Comparison of ENCODE assay signal across 15 cellular contexts in the genomic region with DNA sequence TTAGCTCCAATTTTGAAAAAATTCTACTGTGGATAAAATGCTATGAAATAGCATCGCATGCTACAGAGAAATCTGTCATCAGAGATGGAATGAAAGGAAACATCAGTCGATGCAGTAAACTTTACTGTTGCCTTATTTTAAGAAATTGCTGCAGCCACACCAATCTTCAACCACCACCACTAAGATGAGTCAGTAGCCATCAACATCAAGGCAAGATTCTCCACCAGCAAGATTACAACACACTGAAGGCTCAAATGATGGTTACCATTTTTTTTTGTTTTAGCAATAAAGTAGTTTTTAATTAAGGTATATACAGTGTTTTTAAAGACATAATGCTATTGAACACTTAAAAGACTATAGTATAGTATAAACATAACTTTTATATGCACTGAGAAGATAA.
DNase-seq lines count a peak whose midpoint lies in the region; ATAC-seq and TF ChIP-seq lines count a peak whose summit lies in the region.
"Had no signal": no experiment of that assay in that cellular context is flagged by ENCODE, and none has a peak within 500 bp of the region (broad histone marks: within the 10 kb centered on the region; RNA-seq: fewer than 3 reads in every experiment).

No MANE protein-coding gene starts in this region.

- no peaks in the 10 kb centered on the region for H4K20me1 ChIP-seq in OCI-LY7 (ENCODE audit: insufficient read depth, low read length)

- H3K4me2 ChIP-seq in OCI-LY7 (ENCODE audit: low read length), result no peak overlapping the region

- DNase-seq in GM04503 (ENCODE audit: low read depth) (peak; percentile 39), LHCN-M2 (ENCODE audit: low read depth) (peak; percentile 63), RPMI7951 (ENCODE audit: low read depth) (peak; percentile 65), fibroblast of the aortic adventitia (ENCODE audit: low read depth) (peak; percentile 31), HuH-7 (ENCODE audit: low spot score) (no peak), OCI-LY7 (ENCODE audit: low spot score) (no peak), heart right ventricle (no peak)
- DNase-seq: BE2C; CD4-positive, alpha-beta memory T cell; H7; NCI-H1092; NCI-H1694; NCI-H446; SJCRH30 had no signal

- H2AFZ ChIP-seq in OCI-LY7 (ENCODE audit: low read length), result no peak overlapping the region

- H3K79me2 ChIP-seq in OCI-LY7 (ENCODE audit: insufficient read depth, low read depth, low read length), result no peaks in the 10 kb centered on the region

- CTCF ChIA-PET in OCI-LY7 (lab: Charles Lee; ENCODE audit: unreplicated experiment), result no interaction called here

- H3K36me3 ChIP-seq in OCI-LY7 (ENCODE audit: insufficient read depth, low read length), result no peaks in the 10 kb centered on the region
- H3K36me3 ChIP-seq in heart right ventricle, result no peaks in the 10 kb centered on the region
- H3K36me3 ChIP-seq: BE2C, SJCRH30 had no signal

- H3K4me1 ChIP-seq in OCI-LY7 (ENCODE audit: insufficient read depth, low read length, poor library complexity, severe bottlenecking) (no peaks in the 10 kb centered on the region), heart right ventricle (peaks cover 11 to 48% (median 37%) of the 10 kb centered on the region in 9 donors)

- no TSS peak for BruUV-seq in OCI-LY7 (replicated peaks; lab: Mats Ljungman, UMichigan)

- 92% methylated on average over 2 of the region's 2 CpGs for WGBS in heart right ventricle, 2 donors

- H3K9me2 ChIP-seq in OCI-LY7 (ENCODE audit: insufficient read depth, low read length), result no peaks in the 10 kb centered on the region

- H3K9me3 ChIP-seq in OCI-LY7 (ENCODE audit: low read length) (no peaks in the 10 kb centered on the region), heart right ventricle (no peaks in the 10 kb centered on the region)
- H3K9me3 ChIP-seq: BE2C, SJCRH30 had no signal

- H3K27me3 ChIP-seq in heart right ventricle, result no peaks in the 10 kb centered on the region
- H3K27me3 ChIP-seq: BE2C, SJCRH30 had no signal

- POLR2A ChIA-PET in OCI-LY7 (lab: Charles Lee), result no interaction called here

- H3K4me3 ChIP-seq in fibroblast of the aortic adventitia (ENCODE audit: low read depth, low read length) (no peak overlapping the region), OCI-LY7 (ENCODE audit: low read depth, low read length, poor library complexity, severe bottlenecking) (no peak overlapping the region), heart right ventricle (no peak overlapping the region)
- H3K4me3 ChIP-seq: SJCRH30 had no signal

- no peak for TF ChIP-seq CTCF in fibroblast of the aortic adventitia (IDR thresholded peaks at IDR 0.05; ENCODE audit: insufficient read depth, low read length)
- no peak for TF ChIP-seq CTCF in OCI-LY7 (conservative IDR thresholded peaks at IDR 0.05; ENCODE audit: low read length)
- no peak for TF ChIP-seq CTCF in heart right ventricle (IDR thresholded peaks at IDR 0.05)

- ATAC-seq in GM18498 (IDR thresholded peaks at IDR 0.05; ENCODE audit: unreplicated experiment) (no peak), heart right ventricle (no peak)

- no peak overlapping the region for H3K27ac ChIP-seq in OCI-LY7 (ENCODE audit: low read depth, low read length, poor library complexity, severe bottlenecking)
- no peak overlapping the region for H3K27ac ChIP-seq in heart right ventricle
- H3K27ac ChIP-seq: SJCRH30 had no signal

- intact Hi-C loops in OCI-LY7 (cut with micrococcal nuclease; ENCODE audit: unreplicated experiment), result no loop called here
- intact Hi-C loops in heart right ventricle (cut with DNase I), result loop anchor here in 1 of 10 donors (10.0 kb wide), 1 partner anchor 65 kb away; no protein-coding TSS in a partner anchor

Comparison
In these comparisons a context has a peak if more than half of its experiments do, and no peak if none do; other contexts are left out.
1. DNase-seq: peak in GM04503 (single experiment), LHCN-M2 (single experiment), RPMI7951 (single experiment) and fibroblast of the aortic adventitia (single experiment); none in HuH-7 (single experiment), OCI-LY7 (single experiment) and heart right ventricle (0 of 2).